10 cellular contexts compared by ENCODE assay signal in the genomic region with DNA sequence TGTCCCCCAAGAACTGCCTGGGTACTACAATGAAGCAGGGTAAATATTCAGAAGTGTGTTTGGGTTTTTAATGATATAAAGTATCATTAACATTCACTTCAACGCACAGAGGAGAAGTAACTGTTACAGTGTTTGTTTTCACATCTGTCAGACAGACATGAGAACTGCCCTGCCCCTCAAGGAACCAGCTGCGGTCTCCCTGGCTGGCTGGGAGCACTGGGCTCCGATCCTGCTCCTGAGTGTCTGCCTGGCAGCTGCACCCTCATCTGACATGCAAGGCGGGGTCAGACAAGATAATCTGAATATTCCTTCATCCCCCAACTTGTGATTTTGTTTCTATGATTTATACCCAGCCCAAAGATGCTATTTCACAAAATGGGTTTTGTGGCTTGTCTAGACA.
A peak's percentile ranks its signal among the peaks of the same experiment; 100 is the strongest.
DNase-seq lines count a peak whose midpoint lies in the region; ATAC-seq and TF ChIP-seq lines count a peak whose summit lies in the region.
"Had no signal": no experiment of that assay in that cellular context is flagged by ENCODE, and none has a peak within 500 bp of the region (broad histone marks: within the 10 kb centered on the region; RNA-seq: fewer than 3 reads in every experiment).

No MANE protein-coding gene starts in this region.

- no peak overlapping the region for H3K27ac ChIP-seq in GM23338 (ENCODE audit: low read depth)
- H3K27ac ChIP-seq in Panc1 (ENCODE audit: low read length): peak overlapping the region; percentile 90
- H3K27ac ChIP-seq in foreskin keratinocyte: no peak overlapping the region
- H3K27ac ChIP-seq in gastrocnemius medialis: peak overlapping the region; percentile 81 to 90 (median 84)
- H3K27ac ChIP-seq: SJCRH30 had no signal

- intact Hi-C loops in Panc1 (cut with micrococcal nuclease; ENCODE audit: unreplicated experiment) (loop anchor here (5.0 kb wide), 2 partner anchors 150 to 255 kb away; no protein-coding TSS in a partner anchor), gastrocnemius medialis (cut with DNase I; ENCODE audit: low total_unique reads) (loop anchor here (5.0 kb wide), 1 partner anchor 155 kb away; no protein-coding TSS in a partner anchor)

- CTCF ChIA-PET in Panc1 (lab: Charles Lee): interaction anchor here (1.7 kb wide), 1 partner anchor 10 kb away, joined by 5 read pairs; no protein-coding TSS in a partner anchor

- H3K4me1 Mint-ChIP-seq in GM23338: peaks cover 44% of the 10 kb centered on the region

- no peaks in the 10 kb centered on the region for H3K9me2 ChIP-seq in GM23338 (ENCODE audit: insufficient read depth)

- no peak overlapping the region for H3K4me3 Mint-ChIP-seq in GM23338

- H2AFZ ChIP-seq in GM23338: no peak overlapping the region

- H3K27me3 ChIP-seq in GM23338 (ENCODE audit: insufficient read depth): no peaks in the 10 kb centered on the region
- H3K27me3 ChIP-seq in Panc1 (ENCODE audit: control insufficient read depth, insufficient read depth, low read length): no peaks in the 10 kb centered on the region
- H3K27me3 ChIP-seq in foreskin keratinocyte: no peaks in the 10 kb centered on the region
- H3K27me3 ChIP-seq in gastrocnemius medialis: no peaks in the 10 kb centered on the region
- H3K27me3 ChIP-seq: SJCRH30 had no signal

- H3K9me3 Mint-ChIP-seq in GM23338: no peaks in the 10 kb centered on the region

- H3K36me3 Mint-ChIP-seq in GM23338 (ENCODE audit: low read depth): no peaks in the 10 kb centered on the region

- no peak overlapping the region for H3K4me2 ChIP-seq in GM23338

- H4K20me1 ChIP-seq in GM23338 (replicated peaks; ENCODE audit: insufficient read depth): no peaks in the 10 kb centered on the region; the same call in 1 of the 2 replicates

- H3K4me1 ChIP-seq in GM23338 (ENCODE audit: insufficient read depth) (peaks cover 13% of the 10 kb centered on the region; the same call in 1 of the 2 replicates), Panc1 (ENCODE audit: control insufficient read depth, insufficient read depth, low read length) (peaks cover 62% of the 10 kb centered on the region), foreskin keratinocyte (no peaks in the 10 kb centered on the region), gastrocnemius medialis (peaks cover 65 to 72% of the 10 kb centered on the region in 2 donors)

- no peak for ATAC-seq in GM23338
- no peak for ATAC-seq in Panc1
- peak; percentile 48 for ATAC-seq in foreskin keratinocyte
- peak; percentile 28 to 33 for ATAC-seq in gastrocnemius medialis
- ATAC-seq in GM21528 (IDR thresholded peaks at IDR 0.05; ENCODE audit: low FRiP score, unreplicated experiment): no peak
- no peak for ATAC-seq in HG03439 (IDR thresholded peaks at IDR 0.05; ENCODE audit: unreplicated experiment)
- no peak for ATAC-seq in HG03460 (IDR thresholded peaks at IDR 0.05; ENCODE audit: unreplicated experiment)
- no peak for ATAC-seq in GM19328 (IDR thresholded peaks at IDR 0.05; ENCODE audit: unreplicated experiment)
- ATAC-seq: HCT116 had no signal

- DNase-seq in GM23338 (ENCODE audit: low spot score) (no peak), Panc1 (ENCODE audit: low read depth, low spot score) (no peak), foreskin keratinocyte (peak in 1 of 2 donors; percentile 72), gastrocnemius medialis (peak in 1 of 2 donors; percentile 72)

- H3K9me3 ChIP-seq in Panc1 (ENCODE audit: control insufficient read depth, insufficient read depth, low read depth, low read length) (no peaks in the 10 kb centered on the region), gastrocnemius medialis (no peaks in the 10 kb centered on the region)
- H3K9me3 ChIP-seq: SJCRH30 had no signal

- POLR2A ChIA-PET in Panc1 (lab: Charles Lee): no interaction called here

- H3K79me2 ChIP-seq in GM23338 (replicated peaks; ENCODE audit: insufficient read depth): no peaks in the 10 kb centered on the region

- TF ChIP-seq CTCF in GM23338 (conservative IDR thresholded peaks at IDR 0.05; ENCODE audit: low read depth in 2 of 2) (no peak), Panc1 (IDR thresholded peaks at IDR 0.05) (no peak), foreskin keratinocyte (conservative IDR thresholded peaks at IDR 0.05) (no peak), gastrocnemius medialis (IDR thresholded peaks at IDR 0.05 in 4 of 5, conservative IDR thresholded peaks at IDR 0.05 in 1 of 5) (no peak)

- peak overlapping the region; percentile 51 for H3K27ac Mint-ChIP-seq in GM23338

- in situ Hi-C loops in Panc1 (cut with HindIII; ENCODE audit: low pct_unique_long_range_greater_than_20kb, low sequenced_read_pairs) (no loop called here), gastrocnemius medialis (cut with MboI; ENCODE audit: low sequenced_read_pairs in 4 of 4) (loop anchor here in 2 of 4 donors (10.0 to 25.0 kb wide), 2 partner anchors 52 to 155 kb away; no protein-coding TSS in a partner anchor)

- H3K36me3 ChIP-seq in GM23338 (ENCODE audit: insufficient read depth) (no peaks in the 10 kb centered on the region), Panc1 (ENCODE audit: control insufficient read depth, insufficient read depth, low read length) (no peaks in the 10 kb centered on the region), gastrocnemius medialis (no peaks in the 10 kb centered on the region)
- H3K36me3 ChIP-seq: SJCRH30 had no signal

- H3F3A ChIP-seq in GM23338 (replicated peaks; ENCODE audit: low read depth): no peaks in the 10 kb centered on the region

- H3K4me3 ChIP-seq in GM23338: no peak overlapping the region
- H3K4me3 ChIP-seq in Panc1 (ENCODE audit: low read depth in 2 of 2, low read length in 2 of 2): peak overlapping the region in 1 of 2 experiments; percentile 26; a peak in 2 of 4 replicates
- H3K4me3 ChIP-seq in gastrocnemius medialis: peak overlapping the region in 1 of 4 donors; percentile 11
- H3K4me3 ChIP-seq: SJCRH30 had no signal

- TF ChIP-seq POLR2A in gastrocnemius medialis (IDR thresholded peaks at IDR 0.05): peak; percentile 10 to 14

- no TSS peak for BruUV-seq in Panc1 (replicated peaks; lab: Mats Ljungman, UMichigan)

- peaks cover 14% of the 10 kb centered on the region for H3K27me3 Mint-ChIP-seq in GM23338 (ENCODE audit: insufficient read depth, low read depth, poor library complexity)

TF ChIP-seq in GM23338, 12 proteins besides CTCF, POLR2A, EP300 and RAD21 (continues in another document):
- TF ChIP-seq ZNF114 (CRISPR knock-in tag; IDR thresholded peaks at IDR 0.05) (no peak), STAT1 (IDR thresholded peaks at IDR 0.05; ENCODE audit: unreplicated experiment) (no peak), NANOG (IDR thresholded peaks at IDR 0.05; ENCODE audit: borderline replicate concordance) (no peak), POLR2AphosphoS5 (IDR thresholded peaks at IDR 0.05; ENCODE audit: low read depth) (no peak), ZNF331 (CRISPR knock-in tag; IDR thresholded peaks at IDR 0.05; ENCODE audit: low read depth) (no peak), JUNB (IDR thresholded peaks at IDR 0.05; ENCODE audit: unreplicated experiment) (no peak), EZH2phosphoT487 (IDR thresholded peaks at IDR 0.05; ENCODE audit: unreplicated experiment) (no peak)
- TF ChIP-seq, protein P1, sequence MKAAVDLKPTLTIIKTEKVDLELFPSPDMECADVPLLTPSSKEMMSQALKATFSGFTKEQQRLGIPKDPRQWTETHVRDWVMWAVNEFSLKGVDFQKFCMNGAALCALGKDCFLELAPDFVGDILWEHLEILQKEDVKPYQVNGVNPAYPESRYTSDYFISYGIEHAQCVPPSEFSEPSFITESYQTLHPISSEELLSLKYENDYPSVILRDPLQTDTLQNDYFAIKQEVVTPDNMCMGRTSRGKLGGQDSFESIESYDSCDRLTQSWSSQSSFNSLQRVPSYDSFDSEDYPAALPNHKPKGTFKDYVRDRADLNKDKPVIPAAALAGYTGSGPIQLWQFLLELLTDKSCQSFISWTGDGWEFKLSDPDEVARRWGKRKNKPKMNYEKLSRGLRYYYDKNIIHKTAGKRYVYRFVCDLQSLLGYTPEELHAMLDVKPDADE (IDR thresholded peaks at IDR 0.05): no peak

Comparison
In these comparisons a context has a peak if more than half of its experiments do, and no peak if none do; other contexts are left out.
1. ATAC-seq: peak in foreskin keratinocyte (single experiment) and gastrocnemius medialis (2 of 2); none in GM23338 (single experiment), Panc1 (single experiment), GM21528 (single experiment), HG03439 (single experiment), HG03460 (single experiment) and GM19328 (single experiment).
2. H3K27ac ChIP-seq: peak in Panc1 (single experiment) and gastrocnemius medialis (4 of 4); none in GM23338 (single experiment) and foreskin keratinocyte (single experiment).